1 cellular context compared by ENCODE assay signal in the genomic region with DNA sequence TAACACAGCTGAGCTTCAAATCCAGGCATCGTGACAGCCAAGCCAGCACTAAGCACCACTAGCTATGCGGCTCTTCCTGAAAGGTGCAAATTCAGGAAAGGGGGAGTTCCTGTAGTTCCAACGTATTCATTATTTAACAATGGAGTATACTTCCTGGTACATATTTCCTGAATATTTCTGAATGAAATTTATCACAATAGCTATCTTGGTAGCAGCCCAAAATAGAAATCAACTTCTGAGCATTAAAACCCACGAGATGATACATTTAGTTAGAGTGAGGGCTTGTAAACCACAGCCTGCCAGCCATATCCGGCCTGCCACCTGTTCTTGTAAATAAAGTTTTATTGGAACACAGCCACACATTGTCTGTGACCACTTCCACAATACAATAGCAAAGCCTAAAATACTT.
TF ChIP-seq lines count a peak whose summit lies in the region.

No MANE protein-coding gene starts in this region.

TF ChIP-seq in HEK293, 187 proteins besides CTCF, POLR2A, EP300 and RAD21 (continued from another document):
- TF ChIP-seq, protein P1, sequence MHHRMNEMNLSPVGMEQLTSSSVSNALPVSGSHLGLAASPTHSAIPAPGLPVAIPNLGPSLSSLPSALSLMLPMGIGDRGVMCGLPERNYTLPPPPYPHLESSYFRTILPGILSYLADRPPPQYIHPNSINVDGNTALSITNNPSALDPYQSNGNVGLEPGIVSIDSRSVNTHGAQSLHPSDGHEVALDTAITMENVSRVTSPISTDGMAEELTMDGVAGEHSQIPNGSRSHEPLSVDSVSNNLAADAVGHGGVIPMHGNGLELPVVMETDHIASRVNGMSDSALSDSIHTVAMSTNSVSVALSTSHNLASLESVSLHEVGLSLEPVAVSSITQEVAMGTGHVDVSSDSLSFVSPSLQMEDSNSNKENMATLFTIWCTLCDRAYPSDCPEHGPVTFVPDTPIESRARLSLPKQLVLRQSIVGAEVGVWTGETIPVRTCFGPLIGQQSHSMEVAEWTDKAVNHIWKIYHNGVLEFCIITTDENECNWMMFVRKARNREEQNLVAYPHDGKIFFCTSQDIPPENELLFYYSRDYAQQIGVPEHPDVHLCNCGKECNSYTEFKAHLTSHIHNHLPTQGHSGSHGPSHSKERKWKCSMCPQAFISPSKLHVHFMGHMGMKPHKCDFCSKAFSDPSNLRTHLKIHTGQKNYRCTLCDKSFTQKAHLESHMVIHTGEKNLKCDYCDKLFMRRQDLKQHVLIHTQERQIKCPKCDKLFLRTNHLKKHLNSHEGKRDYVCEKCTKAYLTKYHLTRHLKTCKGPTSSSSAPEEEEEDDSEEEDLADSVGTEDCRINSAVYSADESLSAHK (tag by site-specific recombination; IDR thresholded peaks at IDR 0.05), result no peak
- TF ChIP-seq ZNF561 (tag by site-specific recombination; IDR thresholded peaks at IDR 0.05; ENCODE audit: borderline replicate concordance) (peak; percentile 18; the same call in 1 of the 2 replicates), BCL11A (tag by site-specific recombination; IDR thresholded peaks at IDR 0.05; ENCODE audit: low read depth) (no peak), SCRT2 (tag by site-specific recombination; IDR thresholded peaks at IDR 0.05) (peak; percentile 38; the same call in 1 of the 2 replicates), ZNF121 (tag by site-specific recombination; IDR thresholded peaks at IDR 0.05) (no peak)
- TF ChIP-seq, protein P2, sequence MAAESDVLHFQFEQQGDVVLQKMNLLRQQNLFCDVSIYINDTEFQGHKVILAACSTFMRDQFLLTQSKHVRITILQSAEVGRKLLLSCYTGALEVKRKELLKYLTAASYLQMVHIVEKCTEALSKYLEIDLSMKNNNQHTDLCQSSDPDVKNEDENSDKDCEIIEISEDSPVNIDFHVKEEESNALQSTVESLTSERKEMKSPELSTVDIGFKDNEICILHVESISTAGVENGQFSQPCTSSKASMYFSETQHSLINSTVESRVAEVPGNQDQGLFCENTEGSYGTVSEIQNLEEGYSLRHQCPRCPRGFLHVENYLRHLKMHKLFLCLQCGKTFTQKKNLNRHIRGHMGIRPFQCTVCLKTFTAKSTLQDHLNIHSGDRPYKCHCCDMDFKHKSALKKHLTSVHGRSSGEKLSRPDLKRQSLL (tag by site-specific recombination; IDR thresholded peaks at IDR 0.05), result no peak
- TF ChIP-seq, protein P3, sequence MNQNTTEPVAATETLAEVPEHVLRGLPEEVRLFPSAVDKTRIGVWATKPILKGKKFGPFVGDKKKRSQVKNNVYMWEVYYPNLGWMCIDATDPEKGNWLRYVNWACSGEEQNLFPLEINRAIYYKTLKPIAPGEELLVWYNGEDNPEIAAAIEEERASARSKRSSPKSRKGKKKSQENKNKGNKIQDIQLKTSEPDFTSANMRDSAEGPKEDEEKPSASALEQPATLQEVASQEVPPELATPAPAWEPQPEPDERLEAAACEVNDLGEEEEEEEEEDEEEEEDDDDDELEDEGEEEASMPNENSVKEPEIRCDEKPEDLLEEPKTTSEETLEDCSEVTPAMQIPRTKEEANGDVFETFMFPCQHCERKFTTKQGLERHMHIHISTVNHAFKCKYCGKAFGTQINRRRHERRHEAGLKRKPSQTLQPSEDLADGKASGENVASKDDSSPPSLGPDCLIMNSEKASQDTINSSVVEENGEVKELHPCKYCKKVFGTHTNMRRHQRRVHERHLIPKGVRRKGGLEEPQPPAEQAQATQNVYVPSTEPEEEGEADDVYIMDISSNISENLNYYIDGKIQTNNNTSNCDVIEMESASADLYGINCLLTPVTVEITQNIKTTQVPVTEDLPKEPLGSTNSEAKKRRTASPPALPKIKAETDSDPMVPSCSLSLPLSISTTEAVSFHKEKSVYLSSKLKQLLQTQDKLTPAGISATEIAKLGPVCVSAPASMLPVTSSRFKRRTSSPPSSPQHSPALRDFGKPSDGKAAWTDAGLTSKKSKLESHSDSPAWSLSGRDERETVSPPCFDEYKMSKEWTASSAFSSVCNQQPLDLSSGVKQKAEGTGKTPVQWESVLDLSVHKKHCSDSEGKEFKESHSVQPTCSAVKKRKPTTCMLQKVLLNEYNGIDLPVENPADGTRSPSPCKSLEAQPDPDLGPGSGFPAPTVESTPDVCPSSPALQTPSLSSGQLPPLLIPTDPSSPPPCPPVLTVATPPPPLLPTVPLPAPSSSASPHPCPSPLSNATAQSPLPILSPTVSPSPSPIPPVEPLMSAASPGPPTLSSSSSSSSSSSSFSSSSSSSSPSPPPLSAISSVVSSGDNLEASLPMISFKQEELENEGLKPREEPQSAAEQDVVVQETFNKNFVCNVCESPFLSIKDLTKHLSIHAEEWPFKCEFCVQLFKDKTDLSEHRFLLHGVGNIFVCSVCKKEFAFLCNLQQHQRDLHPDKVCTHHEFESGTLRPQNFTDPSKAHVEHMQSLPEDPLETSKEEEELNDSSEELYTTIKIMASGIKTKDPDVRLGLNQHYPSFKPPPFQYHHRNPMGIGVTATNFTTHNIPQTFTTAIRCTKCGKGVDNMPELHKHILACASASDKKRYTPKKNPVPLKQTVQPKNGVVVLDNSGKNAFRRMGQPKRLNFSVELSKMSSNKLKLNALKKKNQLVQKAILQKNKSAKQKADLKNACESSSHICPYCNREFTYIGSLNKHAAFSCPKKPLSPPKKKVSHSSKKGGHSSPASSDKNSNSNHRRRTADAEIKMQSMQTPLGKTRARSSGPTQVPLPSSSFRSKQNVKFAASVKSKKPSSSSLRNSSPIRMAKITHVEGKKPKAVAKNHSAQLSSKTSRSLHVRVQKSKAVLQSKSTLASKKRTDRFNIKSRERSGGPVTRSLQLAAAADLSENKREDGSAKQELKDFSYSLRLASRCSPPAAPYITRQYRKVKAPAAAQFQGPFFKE (tag by site-specific recombination; IDR thresholded peaks at IDR 0.05; ENCODE audit: borderline replicate concordance), result no peak
TF ChIP-seq in HEK293: peak in this region for 2.
